In genomic region chr17:31857920-31858646, GRCh38 we compare ENCODE assay signal across 8 cellular contexts. TPM values are rescaled to one million over a fixed set of nuclear protein-coding genes. Genes with fewer than 3 reads are reported as not detected.
DNase-seq lines count a peak whose midpoint lies in the region; ATAC-seq, FAIRE-seq and TF ChIP-seq lines count a peak whose summit lies in the region.

No MANE protein-coding gene starts in this region.

- POLR2A ChIA-PET in A549 (lab: Yijun Ruan, JAX) = interaction anchor here (1.9 kb wide), 1 partner anchor 43 kb away, joined by 7 read pairs; the partner anchor contains the start of gene UTP6

- DNase-seq in A549 (ENCODE audit: low read depth in 1 of 2, low spot score in 1 of 2) = no peak
- no peak for DNase-seq in T-helper 17 cell
- DNase-seq in progenitor cell of endocrine pancreas (ENCODE audit: low spot score, unreplicated experiment) = no peak

- peak overlapping the region; percentile 96 to 98 for H3K27ac ChIP-seq in A549
- peak overlapping the region; percentile 31 to 94 (median 88) for H3K27ac ChIP-seq in gastroesophageal sphincter

- H3K27me3 Mint-ChIP-seq in T-helper 17 cell (no peaks in the 10 kb centered on the region), progenitor cell of endocrine pancreas (no peaks in the 10 kb centered on the region)

- no peaks in the 10 kb centered on the region for H3K9me3 ChIP-seq in A549
- H3K9me3 ChIP-seq in T-helper 17 cell (ENCODE audit: control insufficient read depth, low read length, poor library complexity, severe bottlenecking) = no peaks in the 10 kb centered on the region
- H3K9me3 ChIP-seq in gastroesophageal sphincter = no peaks in the 10 kb centered on the region

- H3K27me3 ChIP-seq in gastroesophageal sphincter = no peaks in the 10 kb centered on the region

- no peak for TF ChIP-seq RAD21 in A549 (conservative IDR thresholded peaks at IDR 0.05 in 1 of 2, IDR thresholded peaks at IDR 0.05 in 1 of 2)

- FAIRE-seq in A549 (lab: Jason Lieb, UNC) = no peak

- H3K4me1 Mint-ChIP-seq in T-helper 17 cell (peaks cover 16% of the 10 kb centered on the region), progenitor cell of endocrine pancreas (ENCODE audit: low read depth) (peaks cover 18% of the 10 kb centered on the region)

- CTCF ChIA-PET in A549 (lab: Yijun Ruan, JAX) = interaction anchor here (1.1 to 11.5 kb wide), 4 partner anchors 9 to 300 kb away, joined by 5 to 130 read pairs (median 9); no protein-coding TSS in a partner anchor

- H3K27ac Mint-ChIP-seq in T-helper 17 cell (peak overlapping the region; percentile 88), progenitor cell of endocrine pancreas (peak overlapping the region; percentile 65)

- WGBS in A549 (ENCODE audit: missing lambda C conversion rate) = 40% methylated on average over 13 of the region's 13 CpGs
- WGBS in gastroesophageal sphincter (ENCODE audit: low coverage in 1 of 2), 2 donors = 15 to 28% methylated on average over 9 to 11 of the region's 13 CpGs

- H3K4me3 ChIP-seq in A549 = peak overlapping the region; percentile 95
- peak overlapping the region; percentile 56 to 90 for H3K4me3 ChIP-seq in gastroesophageal sphincter

- ATAC-seq in A549 (peak; percentile 36 to 62), GM21515 (IDR thresholded peaks at IDR 0.05; ENCODE audit: unreplicated experiment) (peak; percentile 14), T-helper 17 cell (peak; percentile 20), gastroesophageal sphincter (no peak), HG03354 (IDR thresholded peaks at IDR 0.05; ENCODE audit: poor library complexity, severe bottlenecking, unreplicated experiment) (no peak), HG03135 (IDR thresholded peaks at IDR 0.05; ENCODE audit: unreplicated experiment) (no peak), GM19035 (IDR thresholded peaks at IDR 0.05; ENCODE audit: unreplicated experiment) (no peak)

- no peak for TF ChIP-seq CTCF in A549 (IDR thresholded peaks at IDR 0.05)
- no peak for TF ChIP-seq CTCF in gastroesophageal sphincter (IDR thresholded peaks at IDR 0.05)
- TF ChIP-seq CTCF in progenitor cell of endocrine pancreas (IDR thresholded peaks at IDR 0.05; ENCODE audit: unreplicated experiment) = no peak

- no peaks in the 10 kb centered on the region for H3K9me3 Mint-ChIP-seq in progenitor cell of endocrine pancreas (ENCODE audit: low read depth)

- TF ChIP-seq POLR2A in A549 (IDR thresholded peaks at IDR 0.05; ENCODE audit: low read length) (no peak), gastroesophageal sphincter (IDR thresholded peaks at IDR 0.05) (no peak)

- H3K4me3 Mint-ChIP-seq in T-helper 17 cell (peak overlapping the region; percentile 90), progenitor cell of endocrine pancreas (ENCODE audit: low read depth) (peak overlapping the region; percentile 69)

- H3K36me3 Mint-ChIP-seq in T-helper 17 cell (ENCODE audit: low read depth) = peaks cover under 1% of the 10 kb centered on the region
- peaks cover 6% of the 10 kb centered on the region for H3K36me3 Mint-ChIP-seq in progenitor cell of endocrine pancreas (ENCODE audit: insufficient read depth)

- H3K4me2 ChIP-seq in A549 = peak overlapping the region; percentile 86

- TF ChIP-seq EP300 in A549 (IDR thresholded peaks at IDR 0.05) = no peak
- TF ChIP-seq EP300 in gastroesophageal sphincter (IDR thresholded peaks at IDR 0.05) = no peak

- peaks cover 0 to 57% of the 10 kb centered on the region in 2 donors for H3K36me3 ChIP-seq in gastroesophageal sphincter

- H3K4me1 ChIP-seq in A549 = peaks cover 14% of the 10 kb centered on the region
- H3K4me1 ChIP-seq in gastroesophageal sphincter = peaks cover 0 to 52% (median 20%) of the 10 kb centered on the region in 3 donors

TF ChIP-seq in A549, 52 proteins besides CTCF, POLR2A, EP300 and RAD21:
- TF ChIP-seq MAX (IDR thresholded peaks at IDR 0.05) (0 out of 2 replicates have a peak, but pooled peaks have one; percentile 11), KDM1A (IDR thresholded peaks at IDR 0.05; ENCODE audit: low read depth) (no peak), HMGXB4 (CRISPR knock-in tag; IDR thresholded peaks at IDR 0.05; ENCODE audit: borderline replicate concordance) (no peak), RFX5 (IDR thresholded peaks at IDR 0.05) (no peak), MYC (IDR thresholded peaks at IDR 0.05; ENCODE audit: borderline replicate concordance, low read length) (no peak)

RNA-seq across cellular contexts. Expression of gene COPRS, which starts 1.0 kb away (rescaled TPM):
- polyA plus RNA-seq in A549 (2011; rRNA removed) = 72.7 and 80.5 TPM in 2 replicates
- 95.5 and 97.0 TPM in 2 replicates for polyA plus RNA-seq in A549 (2012; cell fraction: cytosol; rRNA removed)
- 32.6 and 50.6 TPM in 2 replicates for polyA plus RNA-seq in A549 (2012; cell fraction: nucleus; rRNA removed)
- polyA plus RNA-seq in A549 (2017; fragmentation: RNase III; extraction: RNeasy Plus Mini Kit Qiagen cat#74134 plus additional on column Dnase treatment) = 88.4 to 98.3 TPM (median 96.9 TPM) in 3 replicates
- 36.1 and 44.1 TPM in 2 replicates for polyA minus RNA-seq in A549 (2011; rRNA and poly(A)+ RNA removed)
- 1 to 10 TPM; 3.2 to 3.5 TPM for total RNA-seq in T-helper 17 cell
- total RNA-seq in gastroesophageal sphincter = 100 to 1,000 TPM in 3 of 4 donors, 10 to 100 TPM in 1; 91.1 to 148 (median 140) TPM
- total RNA-seq in progenitor cell of endocrine pancreas = 33.6 and 37.8 TPM in 2 replicates

RNA-seq across cellular contexts. Expression of gene UTP6, which starts 43.4 kb away (rescaled TPM):
- polyA plus RNA-seq in A549 (2011; rRNA removed) (65.4 and 101 TPM in 2 replicates), A549 (2017; fragmentation: RNase III; extraction: RNeasy Plus Mini Kit Qiagen cat#74134 plus additional on column Dnase treatment) (46.5 to 52.7 TPM (median 49.0 TPM) in 3 replicates)
- 12.3 and 14.2 TPM in 2 replicates for polyA plus RNA-seq in A549 (2012; cell fraction: cytosol; rRNA removed)
- 10.4 and 18.5 TPM in 2 replicates for polyA plus RNA-seq in A549 (2012; cell fraction: nucleus; rRNA removed)
- polyA minus RNA-seq in A549 (2011; rRNA and poly(A)+ RNA removed) = 12.3 and 12.8 TPM in 2 replicates
- total RNA-seq in T-helper 17 cell (10 to 100 TPM; 35.6 to 37.0 TPM), gastroesophageal sphincter (10 to 100 TPM; 28.5 to 43.3 (median 31.4) TPM), progenitor cell of endocrine pancreas (83.6 and 87.5 TPM in 2 replicates)

Comparison
In these comparisons a context has a peak if more than half of its experiments do, and no peak if none do; other contexts are left out.
1. ATAC-seq: peak in A549 (2 of 2), GM21515 (single experiment) and T-helper 17 cell (single experiment); none in gastroesophageal sphincter (single experiment), HG03354 (single experiment), HG03135 (single experiment) and GM19035 (single experiment).